Comparison of ENCODE assay signal across 16 cellular contexts in the genomic region with DNA sequence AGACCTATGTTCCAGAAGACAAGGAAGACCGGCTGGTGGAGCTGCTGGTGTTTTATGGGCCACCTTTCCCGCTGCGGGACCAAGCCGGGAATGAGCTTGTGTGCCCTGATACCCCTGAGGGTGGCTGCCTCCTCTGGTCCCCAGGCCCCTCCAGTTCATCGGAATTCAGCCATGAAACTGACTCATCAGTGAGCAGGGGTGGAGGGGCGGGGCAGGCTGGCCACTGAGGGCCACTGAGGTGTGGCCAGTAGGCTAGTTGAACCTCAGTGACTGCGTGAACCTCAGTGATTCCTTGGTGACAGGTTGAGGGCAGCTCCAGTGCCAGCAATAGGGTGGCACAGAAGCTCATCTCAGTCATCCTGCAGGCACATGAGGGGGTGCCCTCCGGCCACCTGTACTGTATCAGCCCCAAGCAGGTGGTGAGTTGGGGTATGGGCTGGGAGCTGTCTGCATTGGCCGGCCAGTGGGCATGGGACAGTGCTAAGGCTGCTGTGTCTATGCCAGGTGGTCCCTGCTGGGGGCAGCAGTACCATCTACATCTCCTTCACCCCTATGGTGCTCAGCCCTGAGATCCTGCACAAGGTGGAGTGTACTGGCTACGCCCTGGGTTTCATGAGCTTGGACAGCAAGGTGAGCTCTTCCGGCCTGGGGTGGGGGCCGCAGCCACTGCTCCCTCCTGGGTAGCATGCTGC. TPM values are rescaled to one million over a fixed set of nuclear protein-coding genes. Genes with fewer than 3 reads are reported as not detected.
DNase-seq lines count a peak whose midpoint lies in the region; FAIRE-seq and TF ChIP-seq lines count a peak whose summit lies in the region.
"Had no signal": no experiment of that assay in that cellular context is flagged by ENCODE, and none has a peak within 500 bp of the region (broad histone marks: within the 10 kb centered on the region; RNA-seq: fewer than 3 reads in every experiment).

No MANE protein-coding gene starts in this region.

- H2BK15ac ChIP-seq in H9 (ENCODE audit: low read depth, low read length) (no peak overlapping the region), neuronal stem cell (ENCODE audit: low read length) (no peak overlapping the region)

- in situ Hi-C loops in brain microvascular endothelial cell (cut with HindIII; ENCODE audit: low pct_ligation_motif_present, low sequenced_read_pairs) = no loop called here

- no peaks in the 10 kb centered on the region for H3K79me2 ChIP-seq in H9 (ENCODE audit: insufficient read depth, low read length)
- H3K79me2 ChIP-seq: parathyroid adenoma had no signal

- no peak overlapping the region for H3K14ac ChIP-seq in H9 (ENCODE audit: insufficient read depth, low read length)
- peak overlapping the region; percentile 27 for H3K14ac ChIP-seq in neuronal stem cell (ENCODE audit: low read length)

- H3K9ac ChIP-seq in H9 (ENCODE audit: extremely low read depth, insufficient read length, low read length) = no peak overlapping the region
- H3K9ac ChIP-seq in neuronal stem cell (ENCODE audit: low read depth, low read length, poor library complexity) = no peak overlapping the region
- H3K9ac ChIP-seq: parathyroid adenoma had no signal

- H3K9me3 ChIP-seq in H9 (ENCODE audit: control insufficient read depth, low read depth, low read length) (no peaks in the 10 kb centered on the region), neuronal stem cell (replicated peaks in 1 of 2; ENCODE audit: control insufficient read depth in 2 of 2, insufficient read depth in 1 of 2, low read depth in 1 of 2, low read length in 2 of 2) (no peaks in the 10 kb centered on the region), thyroid gland (no peaks in the 10 kb centered on the region), stomach (no peaks in the 10 kb centered on the region)
- H3K9me3 ChIP-seq: breast epithelium, heart left ventricle had no signal

- peaks cover 0 to 3% of the 10 kb centered on the region in 2 experiments; a peak in 1 of 4 replicates for H3K4me1 Mint-ChIP-seq in H9

- H3K4me3 ChIP-seq in brain microvascular endothelial cell (ENCODE audit: low read depth, low read length) = no peak overlapping the region
- H3K4me3 ChIP-seq in neuronal stem cell (ENCODE audit: low read length in 2 of 2) = no peak overlapping the region
- no peak overlapping the region for H3K4me3 ChIP-seq in thyroid gland (replicated peaks in 1 of 3)
- no peak overlapping the region for H3K4me3 ChIP-seq in stomach
- H3K4me3 ChIP-seq: breast epithelium, heart left ventricle had no signal

- H3T11ph ChIP-seq in H9 (ENCODE audit: low read length) = no peak overlapping the region

- H4K8ac ChIP-seq in H9 (replicated peaks; ENCODE audit: insufficient read length, low read depth, low read length) = no peak overlapping the region
- no peak overlapping the region for H4K8ac ChIP-seq in neuronal stem cell (ENCODE audit: low read depth, low read length)

- H2AK5ac ChIP-seq in H9 (ENCODE audit: insufficient read length, low read length) (no peak overlapping the region), neuronal stem cell (ENCODE audit: low read depth, low read length) (peak overlapping the region; percentile 88)

- no peak overlapping the region for H3K4me3 Mint-ChIP-seq in H9
- H3K4me3 Mint-ChIP-seq: stimulated activated naive CD8-positive, alpha-beta T cell treated with anti-CD3 and anti-CD28 coated beads, Interleukin-15, Interleukin-2, amounts not matched to agents 100 ng/mL and 50 ng/mL, for 24 hours had no signal

- no CpG with 5 or more reads among the region's 12 CpGs for WGBS in H9 (ENCODE audit: extremely low coverage, insufficient read length, low lambda C conversion rate)
- no CpG with 5 or more reads among the region's 12 CpGs for WGBS in neuronal stem cell (ENCODE audit: extremely low coverage in 2 of 2, insufficient read length in 2 of 2, insufficient replicate concordance in 1 of 2), 2 donors
- WGBS in thyroid gland, 2 donors = 83 to 93% methylated on average over 6 to 9 of the region's 12 CpGs
- WGBS in stomach, 5 donors = 83 to 89% (median 83%) methylated on average over 6 to 12 of the region's 12 CpGs

- H3K27ac ChIP-seq in H9 (ENCODE audit: insufficient read length, low read depth, low read length) (no peak overlapping the region), brain microvascular endothelial cell (no peak overlapping the region), neuronal stem cell (replicated peaks; ENCODE audit: low read length) (no peak overlapping the region), thyroid gland (no peak overlapping the region), stomach (no peak overlapping the region)
- H3K27ac ChIP-seq: breast epithelium, heart left ventricle, parathyroid adenoma had no signal

- intact Hi-C loops in thyroid gland (cut with DNase I) (no loop called here), stomach (cut with DNase I; ENCODE audit: low total_unique reads) (no loop called here)

- no peak overlapping the region for H3K56ac ChIP-seq in H9 (ENCODE audit: insufficient read length, low read depth, low read length)

- peaks cover 15% of the 10 kb centered on the region for H3K27me3 Mint-ChIP-seq in H9 (ENCODE audit: low read depth)
- H3K27me3 Mint-ChIP-seq: stimulated activated naive CD8-positive, alpha-beta T cell treated with anti-CD3 and anti-CD28 coated beads, Interleukin-15, Interleukin-2, amounts not matched to agents 100 ng/mL and 50 ng/mL, for 24 hours had no signal

- H2AFZ ChIP-seq in H9 (ENCODE audit: low read length) (no peak overlapping the region), neuronal stem cell (ENCODE audit: low read length) (no peak overlapping the region)
- H2AFZ ChIP-seq: parathyroid adenoma had no signal

- no peaks in the 10 kb centered on the region for H3K27me3 ChIP-seq in H9 (ENCODE audit: insufficient read depth, low read length)
- no peaks in the 10 kb centered on the region for H3K27me3 ChIP-seq in brain microvascular endothelial cell (replicated peaks)
- H3K27me3 ChIP-seq in neuronal stem cell (ENCODE audit: control insufficient read depth in 3 of 3, insufficient read depth in 3 of 3, low read depth in 1 of 3, low read length in 3 of 3) = peaks cover 0 to 2% (median 0%) of the 10 kb centered on the region in 3 experiments
- H3K27me3 ChIP-seq in thyroid gland = no peaks in the 10 kb centered on the region
- no peaks in the 10 kb centered on the region for H3K27me3 ChIP-seq in stomach
- H3K27me3 ChIP-seq: breast epithelium, heart left ventricle had no signal

- no peak overlapping the region for H4K5ac ChIP-seq in H9 (ENCODE audit: insufficient read length, low read depth, low read length)

- peaks cover 5 to 35% (median 13%) of the 10 kb centered on the region in 3 experiments; a peak in 6 of 7 replicates for H3K36me3 Mint-ChIP-seq in H9 (ENCODE audit: insufficient read depth in 1 of 3, low read depth in 3 of 3)

- H2BK12ac ChIP-seq in H9 (ENCODE audit: insufficient read length, low read depth, low read length) (no peak overlapping the region), neuronal stem cell (ENCODE audit: low read length) (no peak overlapping the region)

- H3K79me1 ChIP-seq in H9 (ENCODE audit: insufficient read depth, low read depth, low read length, poor library complexity, severe bottlenecking) (no peaks in the 10 kb centered on the region), neuronal stem cell (ENCODE audit: low read depth, low read length) (peaks cover 4% of the 10 kb centered on the region)

- H3K27ac Mint-ChIP-seq in H9 = no peak overlapping the region; a peak in 1 of 7 replicates
- H3K27ac Mint-ChIP-seq: stimulated activated naive CD8-positive, alpha-beta T cell treated with anti-CD3 and anti-CD28 coated beads, Interleukin-15, Interleukin-2, amounts not matched to agents 100 ng/mL and 50 ng/mL, for 24 hours had no signal

- H2BK20ac ChIP-seq in H9 (ENCODE audit: low read depth, low read length, poor library complexity, severe bottlenecking) = no peak overlapping the region

- H4K20me1 ChIP-seq in H9 (ENCODE audit: control insufficient read depth, insufficient read depth, insufficient read length) = no peaks in the 10 kb centered on the region

- H3K9me3 Mint-ChIP-seq in H9 = no peaks in the 10 kb centered on the region; a peak in 1 of 5 replicates
- H3K9me3 Mint-ChIP-seq: stimulated activated naive CD8-positive, alpha-beta T cell treated with anti-CD3 and anti-CD28 coated beads, Interleukin-15, Interleukin-2, amounts not matched to agents 100 ng/mL and 50 ng/mL, for 24 hours had no signal

- FAIRE-seq in D721Med (lab: Jason Lieb, UNC) = no peak

- H3K36me3 ChIP-seq in brain microvascular endothelial cell (replicated peaks) (peaks cover 2% of the 10 kb centered on the region), neuronal stem cell (replicated peaks in 1 of 2; ENCODE audit: control insufficient read depth in 2 of 2, insufficient read depth in 2 of 2, low read length in 2 of 2) (peaks cover 18 to 32% of the 10 kb centered on the region in 2 donors), thyroid gland (peaks cover 2 to 4% of the 10 kb centered on the region in 2 donors), stomach (peaks cover 16 to 34% (median 28%) of the 10 kb centered on the region in 4 donors)
- H3K36me3 ChIP-seq: breast epithelium had no signal

- TF ChIP-seq CTCF in D721Med (IDR thresholded peaks at IDR 0.05; ENCODE audit: insufficient read depth, missing control alignments) (no peak), H9 (conservative IDR thresholded peaks at IDR 0.05) (0 out of 3 replicates have a peak, but pooled peaks have one; percentile 12), brain microvascular endothelial cell (IDR thresholded peaks at IDR 0.05; ENCODE audit: low read depth, low read length, missing control alignments) (peak; percentile 1), thyroid gland (IDR thresholded peaks at IDR 0.05) (no peak), stomach (IDR thresholded peaks at IDR 0.05) (no peak)

- TF ChIP-seq POLR2A in thyroid gland (IDR thresholded peaks at IDR 0.05) (no peak), stomach (IDR thresholded peaks at IDR 0.05) (no peak)

- H4K91ac ChIP-seq in H9 (ENCODE audit: insufficient read length, low read depth, low read length) (no peak overlapping the region), neuronal stem cell (ENCODE audit: low read depth, low read length, poor library complexity) (no peak overlapping the region)

- no peaks in the 10 kb centered on the region for H3K23me2 ChIP-seq in H9 (ENCODE audit: insufficient read length, low read depth, low read length, poor library complexity, severe bottlenecking)

- no peak overlapping the region for H3K23ac ChIP-seq in H9 (ENCODE audit: insufficient read length, low read depth, low read length)
- peak overlapping the region; percentile 55 for H3K23ac ChIP-seq in neuronal stem cell (ENCODE audit: low read depth, low read length, poor library complexity)

- DNase-seq in D721Med (ENCODE audit: insufficient read length, low spot score) (peak; percentile 15), H9 (no peak), brain microvascular endothelial cell (no peak), neuronal stem cell (ENCODE audit: low spot score) (no peak), thyroid gland (no peak), NCI-H2171 treated with DMSO at 0.1 percent for 48 hours (lab: John Stamatoyannopoulos, UW) (no peak), stomach (no peak)
- DNase-seq: activated naive CD4-positive, alpha-beta T cell treated with anti-CD3 and anti-CD28 coated beads, Interleukin-2, amount 50 U/mL, for 16 hours; AML-193; KBM-7; kidney glomerular epithelial cell; NCI-H2227 treated with DMSO at 0.1 percent for 48 hours had no signal

- H3K4me1 ChIP-seq in H9 (ENCODE audit: insufficient read depth, low read length) (no peaks in the 10 kb centered on the region), neuronal stem cell (ENCODE audit: control insufficient read depth in 2 of 2, insufficient read depth in 1 of 2, low read depth in 1 of 2, low read length in 2 of 2) (no peaks in the 10 kb centered on the region), thyroid gland (no peaks in the 10 kb centered on the region), stomach (peaks cover 0 to 14% (median 5%) of the 10 kb centered on the region in 4 donors)
- H3K4me1 ChIP-seq: breast epithelium, parathyroid adenoma had no signal

- TF ChIP-seq EP300 in stomach (IDR thresholded peaks at IDR 0.05) = no peak

- H3K4ac ChIP-seq in H9 (ENCODE audit: low read depth, low read length) = no peak overlapping the region
- no peak overlapping the region for H3K4ac ChIP-seq in neuronal stem cell (ENCODE audit: low read length)

- H2BK5ac ChIP-seq in H9 (ENCODE audit: insufficient read length, low read length) = no peak overlapping the region
- no peak overlapping the region for H2BK5ac ChIP-seq in neuronal stem cell (ENCODE audit: low read length)

- H2BK120ac ChIP-seq in H9 (ENCODE audit: low read depth, low read length, poor library complexity, severe bottlenecking) (no peak overlapping the region), neuronal stem cell (ENCODE audit: low read depth, low read length) (peak overlapping the region; percentile 73)

- H3K4me2 ChIP-seq in H9 (ENCODE audit: insufficient read depth, insufficient read length, low read length) (no peak overlapping the region), neuronal stem cell (ENCODE audit: insufficient read depth, low read length, poor library complexity, severe bottlenecking) (no peak overlapping the region)

- H3K18ac ChIP-seq in H9 (ENCODE audit: insufficient read length, low read depth, low read length) = no peak overlapping the region
- peak overlapping the region; percentile 58 for H3K18ac ChIP-seq in neuronal stem cell (ENCODE audit: low read length)

RNA-seq across cellular contexts. Expression of a gene that starts 20.3 kb away (rescaled TPM):
- total RNA-seq in H9 (2021) (41.9 and 44.3 TPM in 2 replicates), thyroid gland (10 to 100 TPM; 63.3 to 86.1 (median 75.1) TPM), stomach (100 to 1,000 TPM in 2 of 5 donors, 10 to 100 TPM in 3; 44.2 to 249 (median 80.4) TPM)
- 11.6 TPM for polyA plus RNA-seq in neuronal stem cell (2013, experiment 1 of 2)
- polyA plus RNA-seq in neuronal stem cell (2013, experiment 2 of 2) = 11.5 TPM
- 10 to 100 TPM; 60.9 to 79.1 (median 72.2) TPM for polyA plus RNA-seq in stomach

RNA-seq across cellular contexts. Expression of a gene that starts 21.8 kb away (rescaled TPM):
- 33.4 and 34.2 TPM in 2 replicates for total RNA-seq in H9 (2021)
- 20.8 TPM for polyA plus RNA-seq in neuronal stem cell (2013, experiment 1 of 2)
- polyA plus RNA-seq in neuronal stem cell (2013, experiment 2 of 2) = 20.5 TPM
- 10 to 100 TPM; 18.0 to 23.8 (median 20.2) TPM for total RNA-seq in thyroid gland
- total RNA-seq in stomach = 10 to 100 TPM in 4 of 5 donors, 1 to 10 TPM in 1; 9.0 to 67.8 (median 37.5) TPM
- polyA plus RNA-seq in stomach = 10 to 100 TPM; 23.0 to 42.5 (median 26.3) TPM

RNA-seq across cellular contexts. Expression of a gene that starts 48.7 kb away (rescaled TPM):
- total RNA-seq in H9 (2021) = 53.8 and 54.1 TPM in 2 replicates
- 34.0 TPM for polyA plus RNA-seq in neuronal stem cell (2013, experiment 1 of 2)
- polyA plus RNA-seq in neuronal stem cell (2013, experiment 2 of 2) = 33.5 TPM
- total RNA-seq in thyroid gland = 10 to 100 TPM; 32.0 to 40.5 (median 37.9) TPM
- 10 to 100 TPM in 4 of 5 donors, 1 to 10 TPM in 1; 7.0 to 49.9 (median 27.5) TPM for total RNA-seq in stomach
- polyA plus RNA-seq in stomach = 10 to 100 TPM in 2 of 3 donors, 1 to 10 TPM in 1; 9.9 to 14.5 (median 11.2) TPM

Comparison
In these comparisons a context has a peak if more than half of its experiments do, and no peak if none do; other contexts are left out.
1. CTCF ChIP-seq: peak in H9 (single experiment) and brain microvascular endothelial cell (single experiment); none in D721Med (single experiment), thyroid gland (0 of 6) and stomach (0 of 7).